21 cellular contexts compared by ENCODE assay signal in genomic region chr3:46706771-46707582, GRCh38. TPM values are rescaled to one million over a fixed set of nuclear protein-coding genes. Genes with fewer than 3 reads are reported as not detected.
DNase-seq lines count a peak whose midpoint lies in the region; ATAC-seq, FAIRE-seq and TF ChIP-seq lines count a peak whose summit lies in the region.
"Had no signal": no experiment of that assay in that cellular context is flagged by ENCODE, and none has a peak within 500 bp of the region (broad histone marks: within the 10 kb centered on the region; RNA-seq: fewer than 3 reads in every experiment).

No MANE protein-coding gene starts in this region.

- H3K27ac ChIP-seq in HCT116 (ENCODE audit: low read depth, low read length) (no peak overlapping the region), smooth muscle cell (ENCODE audit: low read depth) (no peak overlapping the region), small intestine (ENCODE audit: low read depth in 1 of 2, low read length in 1 of 2) (no peak overlapping the region)
- H3K27ac ChIP-seq: VCaP had no signal

- 68% methylated on average over 12 of the region's 13 CpGs for WGBS in smooth muscle cell (ENCODE audit: low lambda C conversion rate)
- 69 to 71% (median 70%) methylated on average over 13 of the region's 13 CpGs for WGBS in small intestine, 3 donors

- no peaks in the 10 kb centered on the region for H3K9me3 Mint-ChIP-seq in activated naive CD8-positive, alpha-beta T cell treated with anti-CD3 and anti-CD28 coated beads, Interleukin-2, amount 10 ng/mL, durations not matched to agents 7 days and 5 days
- H3K9me3 Mint-ChIP-seq in activated naive CD8-positive, alpha-beta T cell treated with anti-CD3 and anti-CD28 coated beads, Interleukin-2, amount 50 U/mL, for 24 hours, result no peaks in the 10 kb centered on the region
- H3K9me3 Mint-ChIP-seq in glutamatergic neuron (ENCODE audit: unreplicated experiment), result no peaks in the 10 kb centered on the region
- H3K9me3 Mint-ChIP-seq in progenitor cell of endocrine pancreas (ENCODE audit: low read depth), result no peaks in the 10 kb centered on the region
- H3K9me3 Mint-ChIP-seq: activated naive CD4-positive, alpha-beta T cell treated with anti-CD3 and anti-CD28 coated beads, Interleukin-2, amount 50 U/mL, for 24 hours; brain; immature natural killer cell; memory B cell; stimulated activated naive CD8-positive, alpha-beta T cell treated with anti-CD3 and anti-CD28 coated beads, Interleukin-15, Interleukin-2, amounts not matched to agents 100 ng/mL and 50 ng/mL, for 24 hours had no signal

- RAD21 ChIA-PET in HCT116 (lab: Charles Lee; ENCODE audit: low non-redundant PET in 1 of 2, low total read pairs in 2 of 2, uncharacterized antibody in 2 of 2, unreplicated experiment in 2 of 2), result no interaction called here

- BruUV-seq in HCT116 (replicated peaks; lab: Mats Ljungman, UMichigan), result no TSS peak

- no peak for ATAC-seq in activated naive CD8-positive, alpha-beta T cell treated with anti-CD3 and anti-CD28 coated beads, Interleukin-2, amount 10 ng/mL, durations not matched to agents 7 days and 5 days (ENCODE audit: low read depth)
- no peak for ATAC-seq in activated naive CD8-positive, alpha-beta T cell treated with anti-CD3 and anti-CD28 coated beads, Interleukin-2, amount 50 U/mL, for 24 hours
- ATAC-seq in HCT116, result no peak

- H3K36me3 ChIP-seq in HCT116 (ENCODE audit: control insufficient read depth in 1 of 2, insufficient read depth in 2 of 2, low read length in 2 of 2) (no peaks in the 10 kb centered on the region), smooth muscle cell (ENCODE audit: low read depth) (no peaks in the 10 kb centered on the region), small intestine (ENCODE audit: control insufficient read depth in 2 of 2, insufficient read depth in 2 of 2, low read length in 2 of 2) (no peaks in the 10 kb centered on the region)

- no peak overlapping the region for H3K9ac ChIP-seq in HCT116 (ENCODE audit: low read length)
- no peak overlapping the region for H3K9ac ChIP-seq in smooth muscle cell (ENCODE audit: low read depth)

- no peak for TF ChIP-seq POLR2A in HCT116 (IDR thresholded peaks at IDR 0.05; ENCODE audit: borderline replicate concordance, extremely low read depth, insufficient read depth, insufficient read length)

- peaks cover 6% of the 10 kb centered on the region for H3K27me3 Mint-ChIP-seq in activated naive CD8-positive, alpha-beta T cell treated with anti-CD3 and anti-CD28 coated beads, Interleukin-2, amount 10 ng/mL, durations not matched to agents 7 days and 5 days
- H3K27me3 Mint-ChIP-seq in activated naive CD8-positive, alpha-beta T cell treated with anti-CD3 and anti-CD28 coated beads, Interleukin-2, amount 50 U/mL, for 24 hours, result peaks cover 6% of the 10 kb centered on the region
- peaks cover 7% of the 10 kb centered on the region for H3K27me3 Mint-ChIP-seq in glutamatergic neuron (ENCODE audit: unreplicated experiment)
- peaks cover 25% of the 10 kb centered on the region for H3K27me3 Mint-ChIP-seq in progenitor cell of endocrine pancreas
- H3K27me3 Mint-ChIP-seq: activated naive CD4-positive, alpha-beta T cell treated with anti-CD3 and anti-CD28 coated beads, Interleukin-2, amount 50 U/mL, for 24 hours had no signal

- H4K20me1 ChIP-seq in HCT116 (ENCODE audit: insufficient read depth) (no peaks in the 10 kb centered on the region), smooth muscle cell (ENCODE audit: low read depth) (no peaks in the 10 kb centered on the region)

- H3K4me1 ChIP-seq in HCT116 (ENCODE audit: control insufficient read depth in 1 of 2, insufficient read depth in 2 of 2, low read length in 2 of 2) (peaks cover 7 to 15% of the 10 kb centered on the region in 2 experiments; a peak in 3 of 4 replicates), smooth muscle cell (ENCODE audit: low read depth) (peaks cover 2% of the 10 kb centered on the region), small intestine (ENCODE audit: control insufficient read depth in 2 of 2, insufficient read depth in 1 of 2, low read depth in 1 of 2, low read length in 1 of 2) (no peaks in the 10 kb centered on the region)

- H2AFZ ChIP-seq in HCT116 (ENCODE audit: low read depth, low read length, poor library complexity, severe bottlenecking) (no peak overlapping the region), smooth muscle cell (ENCODE audit: low read depth) (no peak overlapping the region)

- H3K4me2 ChIP-seq in HCT116 (ENCODE audit: low read length) (peak overlapping the region; percentile 23; the same call in 1 of the 2 replicates), smooth muscle cell (peak overlapping the region; percentile 75)

- H3F3A ChIP-seq in smooth muscle cell (ENCODE audit: low read depth), result no peaks in the 10 kb centered on the region

- H3K4me3 ChIP-seq in HCT116 (replicated peaks in 1 of 2; ENCODE audit: low read depth in 1 of 2, low read length in 2 of 2), result no peak overlapping the region
- no peak overlapping the region for H3K4me3 ChIP-seq in smooth muscle cell
- no peak overlapping the region for H3K4me3 ChIP-seq in small intestine (ENCODE audit: low read depth in 1 of 2, low read length in 2 of 2)

- peaks cover under 1% of the 10 kb centered on the region for H3K4me1 Mint-ChIP-seq in activated naive CD8-positive, alpha-beta T cell treated with anti-CD3 and anti-CD28 coated beads, Interleukin-2, amount 10 ng/mL, durations not matched to agents 7 days and 5 days
- no peaks in the 10 kb centered on the region for H3K4me1 Mint-ChIP-seq in activated naive CD8-positive, alpha-beta T cell treated with anti-CD3 and anti-CD28 coated beads, Interleukin-2, amount 50 U/mL, for 24 hours
- peaks cover 19% of the 10 kb centered on the region for H3K4me1 Mint-ChIP-seq in glutamatergic neuron (ENCODE audit: low read depth, unreplicated experiment)
- no peaks in the 10 kb centered on the region for H3K4me1 Mint-ChIP-seq in progenitor cell of endocrine pancreas (ENCODE audit: low read depth)
- H3K4me1 Mint-ChIP-seq: immature natural killer cell had no signal

- peak; percentile 20 for DNase-seq in activated naive CD8-positive, alpha-beta T cell treated with anti-CD3 and anti-CD28 coated beads, Interleukin-2, amount 10 ng/mL, durations not matched to agents 7 days and 5 days
- no peak for DNase-seq in activated naive CD8-positive, alpha-beta T cell treated with anti-CD3 and anti-CD28 coated beads, Interleukin-2, amount 50 U/mL, for 24 hours
- DNase-seq in HCT116 (ENCODE audit: low read depth, low spot score), result no peak
- DNase-seq in glutamatergic neuron, result peak; percentile 17
- DNase-seq in smooth muscle cell (lab: John Stamatoyannopoulos, UW; ENCODE audit: unreplicated experiment), result no peak
- no peak for DNase-seq in small intestine
- DNase-seq in progenitor cell of endocrine pancreas (ENCODE audit: low spot score, unreplicated experiment), result no peak
- no peak for DNase-seq in NCI-H1930 (lab: John Stamatoyannopoulos, UW)
- DNase-seq: immature natural killer cell; NCI-H187; NCI-H446; NK-92 treated with Interleukin-12 subunit alpha and Interleukin-12 subunit beta, amount 100 ng/mL, for 24 hours; RPMI8226 had no signal

- POLR2A ChIA-PET in activated naive CD8-positive, alpha-beta T cell treated with anti-CD3 and anti-CD28 coated beads, Interleukin-2, amount 10 ng/mL, durations not matched to agents 7 days and 5 days (lab: Charles Lee), result no interaction called here
- POLR2A ChIA-PET in HCT116 (lab: Charles Lee), result no interaction called here

- no peaks in the 10 kb centered on the region for H3K79me2 ChIP-seq in HCT116 (ENCODE audit: insufficient read depth, low read length)
- H3K79me2 ChIP-seq in smooth muscle cell (ENCODE audit: low read depth), result no peaks in the 10 kb centered on the region

- no peak overlapping the region for H3K4me3 Mint-ChIP-seq in activated naive CD8-positive, alpha-beta T cell treated with anti-CD3 and anti-CD28 coated beads, Interleukin-2, amount 10 ng/mL, durations not matched to agents 7 days and 5 days
- H3K4me3 Mint-ChIP-seq in activated naive CD8-positive, alpha-beta T cell treated with anti-CD3 and anti-CD28 coated beads, Interleukin-2, amount 50 U/mL, for 24 hours, result no peak overlapping the region
- H3K4me3 Mint-ChIP-seq in glutamatergic neuron (ENCODE audit: unreplicated experiment) (no peak overlapping the region), progenitor cell of endocrine pancreas (ENCODE audit: low read depth) (no peak overlapping the region)
- H3K4me3 Mint-ChIP-seq: activated naive CD4-positive, alpha-beta T cell treated with anti-CD3 and anti-CD28 coated beads, Interleukin-2, amount 50 U/mL, for 24 hours; brain; immature natural killer cell; memory B cell; stimulated activated naive CD8-positive, alpha-beta T cell treated with anti-CD3 and anti-CD28 coated beads, Interleukin-15, Interleukin-2, amounts not matched to agents 100 ng/mL and 50 ng/mL, for 24 hours had no signal

- H3K27me3 ChIP-seq in HCT116 (ENCODE audit: insufficient read depth, low read length) (no peaks in the 10 kb centered on the region), smooth muscle cell (ENCODE audit: low read depth) (no peaks in the 10 kb centered on the region), small intestine (ENCODE audit: control insufficient read depth in 2 of 2, insufficient read depth in 2 of 2, low read length in 2 of 2) (peaks cover 0 to 3% of the 10 kb centered on the region in 2 donors)

- H3K9me3 ChIP-seq in HCT116 (ENCODE audit: control insufficient read depth in 1 of 2, insufficient read depth in 1 of 2, low read depth in 1 of 2, low read length in 2 of 2) (no peaks in the 10 kb centered on the region), smooth muscle cell (replicated peaks; ENCODE audit: low read depth) (no peaks in the 10 kb centered on the region), small intestine (ENCODE audit: control insufficient read depth, low read depth) (no peaks in the 10 kb centered on the region)

- no peak overlapping the region for H3K27ac Mint-ChIP-seq in activated naive CD8-positive, alpha-beta T cell treated with anti-CD3 and anti-CD28 coated beads, Interleukin-2, amount 10 ng/mL, durations not matched to agents 7 days and 5 days
- no peak overlapping the region for H3K27ac Mint-ChIP-seq in activated naive CD8-positive, alpha-beta T cell treated with anti-CD3 and anti-CD28 coated beads, Interleukin-2, amount 50 U/mL, for 24 hours
- H3K27ac Mint-ChIP-seq in glutamatergic neuron (ENCODE audit: unreplicated experiment) (no peak overlapping the region), progenitor cell of endocrine pancreas (no peak overlapping the region)
- H3K27ac Mint-ChIP-seq: activated naive CD4-positive, alpha-beta T cell treated with anti-CD3 and anti-CD28 coated beads, Interleukin-2, amount 50 U/mL, for 24 hours; brain; immature natural killer cell; memory B cell; stimulated activated naive CD8-positive, alpha-beta T cell treated with anti-CD3 and anti-CD28 coated beads, Interleukin-15, Interleukin-2, amounts not matched to agents 100 ng/mL and 50 ng/mL, for 24 hours had no signal

- no peaks in the 10 kb centered on the region for H3K9me2 ChIP-seq in HCT116 (ENCODE audit: insufficient read depth)

- FAIRE-seq in small intestine (lab: Jason Lieb, UNC), result no peak

- H3K36me3 Mint-ChIP-seq in activated naive CD8-positive, alpha-beta T cell treated with anti-CD3 and anti-CD28 coated beads, Interleukin-2, amount 10 ng/mL, durations not matched to agents 7 days and 5 days, result no peaks in the 10 kb centered on the region
- H3K36me3 Mint-ChIP-seq in activated naive CD8-positive, alpha-beta T cell treated with anti-CD3 and anti-CD28 coated beads, Interleukin-2, amount 50 U/mL, for 24 hours (ENCODE audit: low read depth), result no peaks in the 10 kb centered on the region
- H3K36me3 Mint-ChIP-seq in glutamatergic neuron (ENCODE audit: unreplicated experiment) (no peaks in the 10 kb centered on the region), progenitor cell of endocrine pancreas (ENCODE audit: insufficient read depth) (no peaks in the 10 kb centered on the region)
- H3K36me3 Mint-ChIP-seq: activated naive CD4-positive, alpha-beta T cell treated with anti-CD3 and anti-CD28 coated beads, Interleukin-2, amount 50 U/mL, for 24 hours; brain; immature natural killer cell; memory B cell had no signal

- intact Hi-C loops in HCT116 (cut with micrococcal nuclease), result loop anchor here (10.0 kb wide), 1 partner anchor 1078 kb away; the partner anchor contains the start of gene SMARCC1

- TF ChIP-seq CTCF in HCT116 (IDR thresholded peaks at IDR 0.05 in 2 of 3, conservative IDR thresholded peaks at IDR 0.05 in 1 of 3; ENCODE audit: borderline replicate concordance in 1 of 3, insufficient read depth in 1 of 3, low read depth in 2 of 3, low read length in 2 of 3) (no peak), glutamatergic neuron (IDR thresholded peaks at IDR 0.05; ENCODE audit: partially characterized antibody, unreplicated experiment) (no peak), smooth muscle cell (IDR thresholded peaks at IDR 0.05; ENCODE audit: borderline replicate concordance, insufficient read depth, poor library complexity, severe bottlenecking) (no peak), progenitor cell of endocrine pancreas (IDR thresholded peaks at IDR 0.05; ENCODE audit: unreplicated experiment) (no peak)

- no peak for TF ChIP-seq RAD21 in HCT116 (IDR thresholded peaks at IDR 0.05; ENCODE audit: low read depth)

- CTCF ChIA-PET in HCT116 (lab: Charles Lee), result interaction anchor here (1.0 to 2.1 kb wide), 6 partner anchors 8 to 202 kb away, joined by 3 to 11 read pairs (median 3); no protein-coding TSS in a partner anchor

RNA-seq across cellular contexts. Expression of gene TMIE, which starts 5.8 kb away (rescaled TPM):
- under 1 TPM; 0.36 to 0.77 TPM for total RNA-seq in activated naive CD8-positive, alpha-beta T cell treated with anti-CD3 and anti-CD28 coated beads, Interleukin-2, amount 10 ng/mL, durations not matched to agents 7 days and 5 days
- total RNA-seq in HCT116 (2021; ENCODE audit: unreplicated experiment), result 0.74 TPM
- 0.90 and 1.1 TPM in 2 replicates for polyA plus RNA-seq in HCT116 (2012)
- total RNA-seq in glutamatergic neuron (ENCODE audit: unreplicated experiment), result not detected
- total RNA-seq in smooth muscle cell, result 0.36 and 0.67 TPM in 2 replicates
- polyA plus RNA-seq in smooth muscle cell, result 1.1 and 2.0 TPM in 2 replicates
- under 1 TPM in 1 of 3 donors, not detected in 2; 0.70 TPM for polyA plus RNA-seq in small intestine
- 0.50 and 0.53 TPM in 2 replicates for total RNA-seq in progenitor cell of endocrine pancreas
- polyA plus RNA-seq: immature natural killer cell, neural cell had no signal

RNA-seq across cellular contexts. Expression of gene PRSS50, which starts 10.7 kb away (rescaled TPM):
- total RNA-seq in activated naive CD8-positive, alpha-beta T cell treated with anti-CD3 and anti-CD28 coated beads, Interleukin-2, amount 10 ng/mL, durations not matched to agents 7 days and 5 days, result not detected
- total RNA-seq in HCT116 (2021; ENCODE audit: unreplicated experiment) (not detected), glutamatergic neuron (ENCODE audit: unreplicated experiment) (not detected), smooth muscle cell (0.31 and 0.54 TPM in 2 replicates), progenitor cell of endocrine pancreas (1.9 TPM in 2 replicates)
- polyA plus RNA-seq in HCT116 (2012), result not detected in 2 replicates
- polyA plus RNA-seq in smooth muscle cell (0.45 and 0.73 TPM in 2 replicates), small intestine (under 1 TPM in 1 of 3 donors, not detected in 2; 0.01 TPM)
- total RNA-seq: activated CD8-positive, alpha-beta memory T cell treated with anti-CD3 and anti-CD28 coated beads for 36 hours; esophagus mucosa had no signal
- polyA plus RNA-seq: immature natural killer cell, neural cell had no signal

RNA-seq across cellular contexts. Expression of gene ALS2CL, which starts 13.5 kb away (rescaled TPM):
- 1 to 10 TPM; 3.6 to 4.5 TPM for total RNA-seq in activated naive CD8-positive, alpha-beta T cell treated with anti-CD3 and anti-CD28 coated beads, Interleukin-2, amount 10 ng/mL, durations not matched to agents 7 days and 5 days
- 16.4 TPM for total RNA-seq in HCT116 (2021; ENCODE audit: unreplicated experiment)
- 20.6 and 24.1 TPM in 2 replicates for polyA plus RNA-seq in HCT116 (2012)
- total RNA-seq in glutamatergic neuron (ENCODE audit: unreplicated experiment), result 0.51 TPM
- 7.3 and 8.5 TPM in 2 replicates for total RNA-seq in smooth muscle cell
- 9.4 and 16.5 TPM in 2 replicates for polyA plus RNA-seq in smooth muscle cell
- 10 to 100 TPM; 11.8 to 100.0 (median 58.6) TPM for polyA plus RNA-seq in small intestine
- total RNA-seq in progenitor cell of endocrine pancreas, result 3.5 and 3.7 TPM in 2 replicates
- polyA plus RNA-seq: immature natural killer cell had no signal

Comparison
In these comparisons a context has a peak if more than half of its experiments do, and no peak if none do; other contexts are left out.
1. DNase-seq: peak in activated naive CD8-positive, alpha-beta T cell treated with anti-CD3 and anti-CD28 coated beads, Interleukin-2, amount 10 ng/mL, durations not matched to agents 7 days and 5 days (single experiment) and glutamatergic neuron (single experiment); none in activated naive CD8-positive, alpha-beta T cell treated with anti-CD3 and anti-CD28 coated beads, Interleukin-2, amount 50 U/mL, for 24 hours (single experiment), HCT116 (single experiment), smooth muscle cell (single experiment), small intestine (single experiment), progenitor cell of endocrine pancreas (single experiment) and NCI-H1930 (0 of 2).